In genomic region chr14:39322807-39323206, GRCh38 we compare ENCODE assay signal across 2 cellular contexts.
TF ChIP-seq lines count a peak whose summit lies in the region.

No MANE protein-coding gene starts in this region.

TF ChIP-seq in SK-N-SH treated with all-trans-retinoic acid at 6 μM for 48 hours, 23 proteins besides CTCF, POLR2A, EP300 and RAD21 (continued from another document):
- TF ChIP-seq PATZ1 (CRISPR knock-in tag; IDR thresholded peaks at IDR 0.05; ENCODE audit: borderline replicate concordance) (no peak), ZC3H10 (CRISPR knock-in tag; IDR thresholded peaks at IDR 0.05) (no peak), GLIS3 (CRISPR knock-in tag; IDR thresholded peaks at IDR 0.05) (no peak)
- TF ChIP-seq, protein P1, sequence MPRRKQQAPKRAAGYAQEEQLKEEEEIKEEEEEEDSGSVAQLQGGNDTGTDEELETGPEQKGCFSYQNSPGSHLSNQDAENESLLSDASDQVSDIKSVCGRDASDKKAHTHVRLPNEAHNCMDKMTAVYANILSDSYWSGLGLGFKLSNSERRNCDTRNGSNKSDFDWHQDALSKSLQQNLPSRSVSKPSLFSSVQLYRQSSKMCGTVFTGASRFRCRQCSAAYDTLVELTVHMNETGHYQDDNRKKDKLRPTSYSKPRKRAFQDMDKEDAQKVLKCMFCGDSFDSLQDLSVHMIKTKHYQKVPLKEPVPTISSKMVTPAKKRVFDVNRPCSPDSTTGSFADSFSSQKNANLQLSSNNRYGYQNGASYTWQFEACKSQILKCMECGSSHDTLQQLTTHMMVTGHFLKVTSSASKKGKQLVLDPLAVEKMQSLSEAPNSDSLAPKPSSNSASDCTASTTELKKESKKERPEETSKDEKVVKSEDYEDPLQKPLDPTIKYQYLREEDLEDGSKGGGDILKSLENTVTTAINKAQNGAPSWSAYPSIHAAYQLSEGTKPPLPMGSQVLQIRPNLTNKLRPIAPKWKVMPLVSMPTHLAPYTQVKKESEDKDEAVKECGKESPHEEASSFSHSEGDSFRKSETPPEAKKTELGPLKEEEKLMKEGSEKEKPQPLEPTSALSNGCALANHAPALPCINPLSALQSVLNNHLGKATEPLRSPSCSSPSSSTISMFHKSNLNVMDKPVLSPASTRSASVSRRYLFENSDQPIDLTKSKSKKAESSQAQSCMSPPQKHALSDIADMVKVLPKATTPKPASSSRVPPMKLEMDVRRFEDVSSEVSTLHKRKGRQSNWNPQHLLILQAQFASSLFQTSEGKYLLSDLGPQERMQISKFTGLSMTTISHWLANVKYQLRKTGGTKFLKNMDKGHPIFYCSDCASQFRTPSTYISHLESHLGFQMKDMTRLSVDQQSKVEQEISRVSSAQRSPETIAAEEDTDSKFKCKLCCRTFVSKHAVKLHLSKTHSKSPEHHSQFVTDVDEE (CRISPR knock-in tag; IDR thresholded peaks at IDR 0.05) = no peak

TF ChIP-seq in SK-N-SH, 30 proteins besides CTCF, POLR2A, EP300 and RAD21 (continued from another document):
- TF ChIP-seq ZBTB33 (IDR thresholded peaks at IDR 0.05; ENCODE audit: borderline replicate concordance, low read depth) (no peak), FOSL2 (IDR thresholded peaks at IDR 0.05; ENCODE audit: borderline replicate concordance, low read depth) (no peak), ELF1 (IDR thresholded peaks at IDR 0.05) (no peak)
- TF ChIP-seq, protein P2, sequence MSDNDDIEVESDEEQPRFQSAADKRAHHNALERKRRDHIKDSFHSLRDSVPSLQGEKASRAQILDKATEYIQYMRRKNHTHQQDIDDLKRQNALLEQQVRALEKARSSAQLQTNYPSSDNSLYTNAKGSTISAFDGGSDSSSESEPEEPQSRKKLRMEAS (IDR thresholded peaks at IDR 0.05; ENCODE audit: low read depth) = no peak
TF ChIP-seq in SK-N-SH: peak in this region for 0.
